Comparison of ENCODE assay signal across 8 cellular contexts in the genomic region with DNA sequence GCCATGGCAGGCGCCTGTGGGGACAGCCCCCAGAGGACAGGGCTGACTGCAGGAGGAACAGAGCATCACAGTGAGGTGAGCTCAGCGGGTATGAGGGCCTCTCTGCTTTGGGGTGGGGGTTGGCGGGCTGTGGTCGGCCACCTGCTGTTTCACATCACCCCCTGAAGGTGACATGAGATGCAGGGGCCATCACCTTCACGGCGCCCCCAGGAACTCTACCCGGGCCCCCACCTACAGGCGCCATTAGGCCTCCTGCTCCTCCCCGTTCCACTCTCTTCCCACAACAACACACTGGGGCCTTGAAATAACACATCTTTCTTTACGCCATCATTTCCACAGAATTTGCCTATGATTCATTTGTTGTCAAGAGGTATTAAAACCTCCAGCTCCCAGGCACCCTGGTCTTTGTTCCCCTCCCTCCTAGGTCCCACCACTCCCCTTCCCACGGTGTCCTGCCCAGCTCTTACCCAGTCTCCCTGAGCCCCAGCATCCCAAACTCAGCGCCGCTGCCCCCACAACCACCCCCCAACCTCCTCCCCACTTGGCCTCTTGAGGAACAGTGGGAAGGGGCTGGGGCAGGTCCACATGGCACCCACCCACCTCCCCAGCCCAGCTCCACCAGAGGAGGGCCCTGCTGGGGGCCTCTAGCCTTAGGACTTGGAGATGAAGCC. TPM values are rescaled to one million over a fixed set of nuclear protein-coding genes. Genes with fewer than 3 reads are reported as not detected.
DNase-seq lines count a peak whose midpoint lies in the region; ATAC-seq lines count a peak whose summit lies in the region.

No MANE protein-coding gene starts in this region.

- no peaks in the 10 kb centered on the region for H3K27me3 Mint-ChIP-seq in activated CD4-positive, alpha-beta T cell treated with anti-CD3 and anti-CD28 coated beads, Interleukin-2, amount 10 ng/mL, durations not matched to agents 7 days and 5 days
- H3K27me3 Mint-ChIP-seq in stimulated activated memory B cell treated with anti-CD40 and anti-IgM and Interleukin-4, amounts not matched to agents 10 μg/mL and 1 μg/mL and 100 μg/mL, for 72 hours: no peaks in the 10 kb centered on the region

- ATAC-seq in esophagus mucosa: peak; percentile 11
- peak; percentile 86 for ATAC-seq in stimulated activated memory B cell treated with anti-CD40 and anti-IgM and Interleukin-4, amounts not matched to agents 10 μg/mL and 1 μg/mL and 100 μg/mL, for 72 hours

- peak overlapping the region; percentile 72 for H3K4me3 Mint-ChIP-seq in activated CD4-positive, alpha-beta T cell treated with anti-CD3 and anti-CD28 coated beads, Interleukin-2, amount 10 ng/mL, durations not matched to agents 7 days and 5 days
- H3K4me3 Mint-ChIP-seq in stimulated activated memory B cell treated with anti-CD40 and anti-IgM and Interleukin-4, amounts not matched to agents 10 μg/mL and 1 μg/mL and 100 μg/mL, for 72 hours: peak overlapping the region; percentile 63

- peaks cover 91% of the 10 kb centered on the region for H3K4me1 Mint-ChIP-seq in activated CD4-positive, alpha-beta T cell treated with anti-CD3 and anti-CD28 coated beads, Interleukin-2, amount 10 ng/mL, durations not matched to agents 7 days and 5 days
- H3K4me1 Mint-ChIP-seq in stimulated activated memory B cell treated with anti-CD40 and anti-IgM and Interleukin-4, amounts not matched to agents 10 μg/mL and 1 μg/mL and 100 μg/mL, for 72 hours: peaks cover 85% of the 10 kb centered on the region

- peaks cover 2% of the 10 kb centered on the region for H3K36me3 Mint-ChIP-seq in activated CD4-positive, alpha-beta T cell treated with anti-CD3 and anti-CD28 coated beads, Interleukin-2, amount 10 ng/mL, durations not matched to agents 7 days and 5 days (ENCODE audit: low read depth)
- no peaks in the 10 kb centered on the region for H3K36me3 Mint-ChIP-seq in stimulated activated memory B cell treated with anti-CD40 and anti-IgM and Interleukin-4, amounts not matched to agents 10 μg/mL and 1 μg/mL and 100 μg/mL, for 72 hours

- POLR2A ChIA-PET in activated CD4-positive, alpha-beta T cell treated with anti-CD3 and anti-CD28 coated beads, Interleukin-2, amount 10 ng/mL, durations not matched to agents 7 days and 5 days (lab: Charles Lee): interaction anchor here (0.8 to 2.3 kb wide), 5 partner anchors 13 to 25 kb away, joined by 3 to 18 read pairs (median 3); a partner anchor contains a TSS

- H3K9me3 Mint-ChIP-seq in activated CD4-positive, alpha-beta T cell treated with anti-CD3 and anti-CD28 coated beads, Interleukin-2, amount 10 ng/mL, durations not matched to agents 7 days and 5 days: no peaks in the 10 kb centered on the region
- H3K9me3 Mint-ChIP-seq in stimulated activated memory B cell treated with anti-CD40 and anti-IgM and Interleukin-4, amounts not matched to agents 10 μg/mL and 1 μg/mL and 100 μg/mL, for 72 hours: no peaks in the 10 kb centered on the region

- CTCF ChIA-PET in activated CD4-positive, alpha-beta T cell treated with anti-CD3 and anti-CD28 coated beads, Interleukin-2, amount 10 ng/mL, durations not matched to agents 7 days and 5 days (lab: Charles Lee): interaction anchor here (0.7 to 17.9 kb wide), 14 partner anchors 8 to 326 kb away, joined by 3 to 309 read pairs (median 4); a partner anchor contains a TSS

- peak overlapping the region; percentile 95 for H3K27ac Mint-ChIP-seq in activated CD4-positive, alpha-beta T cell treated with anti-CD3 and anti-CD28 coated beads, Interleukin-2, amount 10 ng/mL, durations not matched to agents 7 days and 5 days
- H3K27ac Mint-ChIP-seq in stimulated activated memory B cell treated with anti-CD40 and anti-IgM and Interleukin-4, amounts not matched to agents 10 μg/mL and 1 μg/mL and 100 μg/mL, for 72 hours: peak overlapping the region; percentile 91

- peak; percentile 40 for DNase-seq in activated CD4-positive, alpha-beta T cell treated with anti-CD3 and anti-CD28 coated beads for 4 hours
- no peak for DNase-seq in activated CD4-positive, alpha-beta T cell treated with anti-CD3 and anti-CD28 coated beads for 1 hour
- no peak for DNase-seq in activated CD4-positive, alpha-beta T cell treated with anti-CD3 and anti-CD28 coated beads, Interleukin-2, amount 10 ng/mL, durations not matched to agents 7 days and 5 days
- DNase-seq in NCI-H2081 (lab: John Stamatoyannopoulos, UW) (no peak), mucosa of gallbladder (ENCODE audit: low spot score) (no peak), KG1 (lab: John Stamatoyannopoulos, UW) (no peak)

RNA-seq across cellular contexts. Expression of a gene that starts 12.7 kb away (rescaled TPM):
- 100 to 1,000 TPM; 218 to 232 TPM for total RNA-seq in activated CD4-positive, alpha-beta T cell treated with anti-CD3 and anti-CD28 coated beads, Interleukin-2, amount 10 ng/mL, durations not matched to agents 7 days and 5 days
- total RNA-seq in esophagus mucosa (25.1 TPM), mucosa of gallbladder (120 TPM)

RNA-seq across cellular contexts. Expression of a gene that starts 59.4 kb away (rescaled TPM):
- 1 to 10 TPM; 7.9 to 9.1 TPM for total RNA-seq in activated CD4-positive, alpha-beta T cell treated with anti-CD3 and anti-CD28 coated beads, Interleukin-2, amount 10 ng/mL, durations not matched to agents 7 days and 5 days
- total RNA-seq in esophagus mucosa: 19.8 TPM
- 73.1 TPM for total RNA-seq in mucosa of gallbladder

Comparison
In these comparisons a context has a peak if more than half of its experiments do, and no peak if none do; other contexts are left out.
1. DNase-seq: peak in activated CD4-positive, alpha-beta T cell treated with anti-CD3 and anti-CD28 coated beads for 4 hours (2 of 2); none in activated CD4-positive, alpha-beta T cell treated with anti-CD3 and anti-CD28 coated beads for 1 hour (single experiment), activated CD4-positive, alpha-beta T cell treated with anti-CD3 and anti-CD28 coated beads, Interleukin-2, amount 10 ng/mL, durations not matched to agents 7 days and 5 days (single experiment), NCI-H2081 (0 of 2), mucosa of gallbladder (single experiment) and KG1 (single experiment).